In the genomic region with DNA sequence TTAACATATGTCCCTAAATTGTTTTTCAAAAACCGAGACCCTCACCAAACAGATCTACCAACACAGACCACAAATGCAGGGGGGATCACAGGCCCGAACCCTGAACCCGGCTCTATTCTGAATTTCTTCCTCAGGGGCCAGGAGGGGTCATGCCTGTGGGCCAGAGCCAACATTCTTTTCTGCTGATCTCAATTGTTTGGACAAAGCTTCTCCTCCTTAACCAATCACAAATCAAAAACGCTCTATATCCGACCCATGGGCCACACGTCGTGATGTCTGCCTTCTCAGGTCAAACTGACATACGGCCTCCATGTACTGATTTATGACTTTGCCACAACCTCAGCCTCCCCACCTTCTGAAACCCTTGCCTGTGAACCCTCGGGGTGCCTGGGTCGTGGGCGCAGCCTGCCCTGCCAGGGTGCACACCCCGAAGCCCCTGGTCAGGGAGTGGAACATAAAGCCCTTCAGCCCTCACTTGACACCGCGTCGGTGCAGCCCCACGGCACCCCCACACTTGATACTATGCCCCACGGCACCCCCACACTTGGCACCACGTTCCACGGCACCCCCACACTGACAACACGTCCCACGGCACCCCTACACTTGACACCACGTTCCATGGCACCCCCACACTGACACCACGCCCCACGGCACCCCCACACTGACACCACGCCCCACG, we compare ENCODE assay signal across 1 cellular context.
TF ChIP-seq lines count a peak whose summit lies in the region.

No MANE protein-coding gene starts in this region.

TF ChIP-seq in HepG2, 621 proteins besides CTCF, POLR2A, EP300 and RAD21:
- TF ChIP-seq, protein P1, sequence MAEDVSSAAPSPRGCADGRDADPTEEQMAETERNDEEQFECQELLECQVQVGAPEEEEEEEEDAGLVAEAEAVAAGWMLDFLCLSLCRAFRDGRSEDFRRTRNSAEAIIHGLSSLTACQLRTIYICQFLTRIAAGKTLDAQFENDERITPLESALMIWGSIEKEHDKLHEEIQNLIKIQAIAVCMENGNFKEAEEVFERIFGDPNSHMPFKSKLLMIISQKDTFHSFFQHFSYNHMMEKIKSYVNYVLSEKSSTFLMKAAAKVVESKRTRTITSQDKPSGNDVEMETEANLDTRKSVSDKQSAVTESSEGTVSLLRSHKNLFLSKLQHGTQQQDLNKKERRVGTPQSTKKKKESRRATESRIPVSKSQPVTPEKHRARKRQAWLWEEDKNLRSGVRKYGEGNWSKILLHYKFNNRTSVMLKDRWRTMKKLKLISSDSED (CRISPR knock-in tag; IDR thresholded peaks at IDR 0.05) = no peak
- no peak for TF ChIP-seq ZNF562 (CRISPR knock-in tag; IDR thresholded peaks at IDR 0.05; ENCODE audit: borderline replicate concordance)
- no peak for TF ChIP-seq SSRP1 (CRISPR knock-in tag; IDR thresholded peaks at IDR 0.05)
- TF ChIP-seq, protein P2, sequence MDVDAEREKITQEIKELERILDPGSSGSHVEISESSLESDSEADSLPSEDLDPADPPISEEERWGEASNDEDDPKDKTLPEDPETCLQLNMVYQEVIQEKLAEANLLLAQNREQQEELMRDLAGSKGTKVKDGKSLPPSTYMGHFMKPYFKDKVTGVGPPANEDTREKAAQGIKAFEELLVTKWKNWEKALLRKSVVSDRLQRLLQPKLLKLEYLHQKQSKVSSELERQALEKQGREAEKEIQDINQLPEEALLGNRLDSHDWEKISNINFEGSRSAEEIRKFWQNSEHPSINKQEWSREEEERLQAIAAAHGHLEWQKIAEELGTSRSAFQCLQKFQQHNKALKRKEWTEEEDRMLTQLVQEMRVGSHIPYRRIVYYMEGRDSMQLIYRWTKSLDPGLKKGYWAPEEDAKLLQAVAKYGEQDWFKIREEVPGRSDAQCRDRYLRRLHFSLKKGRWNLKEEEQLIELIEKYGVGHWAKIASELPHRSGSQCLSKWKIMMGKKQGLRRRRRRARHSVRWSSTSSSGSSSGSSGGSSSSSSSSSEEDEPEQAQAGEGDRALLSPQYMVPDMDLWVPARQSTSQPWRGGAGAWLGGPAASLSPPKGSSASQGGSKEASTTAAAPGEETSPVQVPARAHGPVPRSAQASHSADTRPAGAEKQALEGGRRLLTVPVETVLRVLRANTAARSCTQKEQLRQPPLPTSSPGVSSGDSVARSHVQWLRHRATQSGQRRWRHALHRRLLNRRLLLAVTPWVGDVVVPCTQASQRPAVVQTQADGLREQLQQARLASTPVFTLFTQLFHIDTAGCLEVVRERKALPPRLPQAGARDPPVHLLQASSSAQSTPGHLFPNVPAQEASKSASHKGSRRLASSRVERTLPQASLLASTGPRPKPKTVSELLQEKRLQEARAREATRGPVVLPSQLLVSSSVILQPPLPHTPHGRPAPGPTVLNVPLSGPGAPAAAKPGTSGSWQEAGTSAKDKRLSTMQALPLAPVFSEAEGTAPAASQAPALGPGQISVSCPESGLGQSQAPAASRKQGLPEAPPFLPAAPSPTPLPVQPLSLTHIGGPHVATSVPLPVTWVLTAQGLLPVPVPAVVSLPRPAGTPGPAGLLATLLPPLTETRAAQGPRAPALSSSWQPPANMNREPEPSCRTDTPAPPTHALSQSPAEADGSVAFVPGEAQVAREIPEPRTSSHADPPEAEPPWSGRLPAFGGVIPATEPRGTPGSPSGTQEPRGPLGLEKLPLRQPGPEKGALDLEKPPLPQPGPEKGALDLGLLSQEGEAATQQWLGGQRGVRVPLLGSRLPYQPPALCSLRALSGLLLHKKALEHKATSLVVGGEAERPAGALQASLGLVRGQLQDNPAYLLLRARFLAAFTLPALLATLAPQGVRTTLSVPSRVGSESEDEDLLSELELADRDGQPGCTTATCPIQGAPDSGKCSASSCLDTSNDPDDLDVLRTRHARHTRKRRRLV (CRISPR knock-in tag; IDR thresholded peaks at IDR 0.05) = no peak
- TF ChIP-seq KLF9 (CRISPR knock-in tag; IDR thresholded peaks at IDR 0.05; ENCODE audit: low read depth) = no peak
- no peak for TF ChIP-seq ZNF24 (IDR thresholded peaks at IDR 0.05)
